In genomic region chr11:129279326-129280026, GRCh38 we compare ENCODE assay signal across 1 cellular context.
A peak's percentile ranks its signal among the peaks of the same experiment; 100 is the strongest.
TF ChIP-seq lines count a peak whose summit lies in the region.

No MANE protein-coding gene starts in this region.

TF ChIP-seq in WTC11, 78 proteins besides CTCF, POLR2A, EP300 and RAD21 (continued from another document and continues in another):
- TF ChIP-seq TP53 (CRISPR knock-in tag; IDR thresholded peaks at IDR 0.05) (no peak), GABPB1 (CRISPR knock-in tag; IDR thresholded peaks at IDR 0.05) (no peak; the same call in 1 of the 2 replicates), ETV6 (CRISPR knock-in tag; IDR thresholded peaks at IDR 0.05) (no peak; the same call in 1 of the 2 replicates), TCF7 (CRISPR knock-in tag; IDR thresholded peaks at IDR 0.05; ENCODE audit: low read depth) (no peak), GRHL2 (CRISPR knock-in tag; IDR thresholded peaks at IDR 0.05; ENCODE audit: insufficient replicate concordance, severe bottlenecking) (no peak), FOXP1 (CRISPR knock-in tag; IDR thresholded peaks at IDR 0.05; ENCODE audit: borderline replicate concordance) (peak; percentile 46; the same call in 1 of the 2 replicates), ZNF138 (CRISPR knock-in tag; conservative IDR thresholded peaks at IDR 0.05) (no peak), EMX1 (CRISPR knock-in tag; IDR thresholded peaks at IDR 0.05) (no peak), PRRX2 (CRISPR knock-in tag; IDR thresholded peaks at IDR 0.05) (no peak), MYBL2 (CRISPR knock-in tag; IDR thresholded peaks at IDR 0.05) (no peak), ATF1 (CRISPR knock-in tag; IDR thresholded peaks at IDR 0.05) (no peak), JAZF1 (CRISPR knock-in tag; IDR thresholded peaks at IDR 0.05) (no peak), TEAD1 (CRISPR knock-in tag; IDR thresholded peaks at IDR 0.05) (no peak), SMAD4 (CRISPR knock-in tag; IDR thresholded peaks at IDR 0.05) (no peak), FOXK1 (CRISPR knock-in tag; IDR thresholded peaks at IDR 0.05) (0 out of 2 replicates have a peak, but pooled peaks have one; percentile 58), ZBTB43 (CRISPR knock-in tag; IDR thresholded peaks at IDR 0.05) (no peak), ZNF317 (CRISPR knock-in tag; IDR thresholded peaks at IDR 0.05; ENCODE audit: borderline replicate concordance, low read depth) (no peak), NFE2L1 (CRISPR knock-in tag; IDR thresholded peaks at IDR 0.05) (no peak), ARID4B (CRISPR knock-in tag; IDR thresholded peaks at IDR 0.05; ENCODE audit: borderline replicate concordance) (peak; percentile 52; the same call in 1 of the 2 replicates), ZNF416 (CRISPR knock-in tag; IDR thresholded peaks at IDR 0.05) (no peak), KAT7 (CRISPR knock-in tag; IDR thresholded peaks at IDR 0.05; ENCODE audit: borderline replicate concordance) (peak; percentile 65; the same call in 1 of the 2 replicates), PRDM15 (CRISPR knock-in tag; IDR thresholded peaks at IDR 0.05) (no peak), ATF3 (CRISPR knock-in tag; conservative IDR thresholded peaks at IDR 0.05) (no peak), FOXP4 (CRISPR knock-in tag; IDR thresholded peaks at IDR 0.05) (peak; percentile 54; the same call in 1 of the 2 replicates), NR3C1 (CRISPR knock-in tag; conservative IDR thresholded peaks at IDR 0.05; ENCODE audit: low read depth) (no peak), NFATC4 (CRISPR knock-in tag; IDR thresholded peaks at IDR 0.05) (no peak), RELA (CRISPR knock-in tag; IDR thresholded peaks at IDR 0.05; ENCODE audit: borderline replicate concordance) (no peak), FOXJ3 (CRISPR knock-in tag; IDR thresholded peaks at IDR 0.05; ENCODE audit: borderline replicate concordance) (no peak), E2F4 (CRISPR knock-in tag; IDR thresholded peaks at IDR 0.05; ENCODE audit: borderline replicate concordance, low read depth) (no peak), JUN (CRISPR knock-in tag; IDR thresholded peaks at IDR 0.05) (no peak), CREB1 (CRISPR knock-in tag; IDR thresholded peaks at IDR 0.05) (no peak), SP1 (CRISPR knock-in tag; conservative IDR thresholded peaks at IDR 0.05) (peak; percentile 64), GTF2I (CRISPR knock-in tag; conservative IDR thresholded peaks at IDR 0.05) (no peak)
- TF ChIP-seq, protein P1, sequence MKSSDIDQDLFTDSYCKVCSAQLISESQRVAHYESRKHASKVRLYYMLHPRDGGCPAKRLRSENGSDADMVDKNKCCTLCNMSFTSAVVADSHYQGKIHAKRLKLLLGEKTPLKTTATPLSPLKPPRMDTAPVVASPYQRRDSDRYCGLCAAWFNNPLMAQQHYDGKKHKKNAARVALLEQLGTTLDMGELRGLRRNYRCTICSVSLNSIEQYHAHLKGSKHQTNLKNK (CRISPR knock-in tag; IDR thresholded peaks at IDR 0.05): no peak
- TF ChIP-seq, protein P2, sequence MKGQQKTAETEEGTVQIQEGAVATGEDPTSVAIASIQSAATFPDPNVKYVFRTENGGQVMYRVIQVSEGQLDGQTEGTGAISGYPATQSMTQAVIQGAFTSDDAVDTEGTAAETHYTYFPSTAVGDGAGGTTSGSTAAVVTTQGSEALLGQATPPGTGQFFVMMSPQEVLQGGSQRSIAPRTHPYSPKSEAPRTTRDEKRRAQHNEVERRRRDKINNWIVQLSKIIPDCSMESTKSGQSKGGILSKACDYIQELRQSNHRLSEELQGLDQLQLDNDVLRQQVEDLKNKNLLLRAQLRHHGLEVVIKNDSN (CRISPR knock-in tag; IDR thresholded peaks at IDR 0.05): 0 out of 2 replicates have a peak, but pooled peaks have one; percentile 14
- TF ChIP-seq, protein P3, sequence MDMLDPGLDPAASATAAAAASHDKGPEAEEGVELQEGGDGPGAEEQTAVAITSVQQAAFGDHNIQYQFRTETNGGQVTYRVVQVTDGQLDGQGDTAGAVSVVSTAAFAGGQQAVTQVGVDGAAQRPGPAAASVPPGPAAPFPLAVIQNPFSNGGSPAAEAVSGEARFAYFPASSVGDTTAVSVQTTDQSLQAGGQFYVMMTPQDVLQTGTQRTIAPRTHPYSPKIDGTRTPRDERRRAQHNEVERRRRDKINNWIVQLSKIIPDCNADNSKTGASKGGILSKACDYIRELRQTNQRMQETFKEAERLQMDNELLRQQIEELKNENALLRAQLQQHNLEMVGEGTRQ (CRISPR knock-in tag; IDR thresholded peaks at IDR 0.05): peak; percentile 53; the same call in 1 of the 2 replicates
- TF ChIP-seq, protein P4, sequence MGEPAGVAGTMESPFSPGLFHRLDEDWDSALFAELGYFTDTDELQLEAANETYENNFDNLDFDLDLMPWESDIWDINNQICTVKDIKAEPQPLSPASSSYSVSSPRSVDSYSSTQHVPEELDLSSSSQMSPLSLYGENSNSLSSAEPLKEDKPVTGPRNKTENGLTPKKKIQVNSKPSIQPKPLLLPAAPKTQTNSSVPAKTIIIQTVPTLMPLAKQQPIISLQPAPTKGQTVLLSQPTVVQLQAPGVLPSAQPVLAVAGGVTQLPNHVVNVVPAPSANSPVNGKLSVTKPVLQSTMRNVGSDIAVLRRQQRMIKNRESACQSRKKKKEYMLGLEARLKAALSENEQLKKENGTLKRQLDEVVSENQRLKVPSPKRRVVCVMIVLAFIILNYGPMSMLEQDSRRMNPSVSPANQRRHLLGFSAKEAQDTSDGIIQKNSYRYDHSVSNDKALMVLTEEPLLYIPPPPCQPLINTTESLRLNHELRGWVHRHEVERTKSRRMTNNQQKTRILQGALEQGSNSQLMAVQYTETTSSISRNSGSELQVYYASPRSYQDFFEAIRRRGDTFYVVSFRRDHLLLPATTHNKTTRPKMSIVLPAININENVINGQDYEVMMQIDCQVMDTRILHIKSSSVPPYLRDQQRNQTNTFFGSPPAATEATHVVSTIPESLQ (CRISPR knock-in tag; IDR thresholded peaks at IDR 0.05): no peak
- TF ChIP-seq, protein P5, sequence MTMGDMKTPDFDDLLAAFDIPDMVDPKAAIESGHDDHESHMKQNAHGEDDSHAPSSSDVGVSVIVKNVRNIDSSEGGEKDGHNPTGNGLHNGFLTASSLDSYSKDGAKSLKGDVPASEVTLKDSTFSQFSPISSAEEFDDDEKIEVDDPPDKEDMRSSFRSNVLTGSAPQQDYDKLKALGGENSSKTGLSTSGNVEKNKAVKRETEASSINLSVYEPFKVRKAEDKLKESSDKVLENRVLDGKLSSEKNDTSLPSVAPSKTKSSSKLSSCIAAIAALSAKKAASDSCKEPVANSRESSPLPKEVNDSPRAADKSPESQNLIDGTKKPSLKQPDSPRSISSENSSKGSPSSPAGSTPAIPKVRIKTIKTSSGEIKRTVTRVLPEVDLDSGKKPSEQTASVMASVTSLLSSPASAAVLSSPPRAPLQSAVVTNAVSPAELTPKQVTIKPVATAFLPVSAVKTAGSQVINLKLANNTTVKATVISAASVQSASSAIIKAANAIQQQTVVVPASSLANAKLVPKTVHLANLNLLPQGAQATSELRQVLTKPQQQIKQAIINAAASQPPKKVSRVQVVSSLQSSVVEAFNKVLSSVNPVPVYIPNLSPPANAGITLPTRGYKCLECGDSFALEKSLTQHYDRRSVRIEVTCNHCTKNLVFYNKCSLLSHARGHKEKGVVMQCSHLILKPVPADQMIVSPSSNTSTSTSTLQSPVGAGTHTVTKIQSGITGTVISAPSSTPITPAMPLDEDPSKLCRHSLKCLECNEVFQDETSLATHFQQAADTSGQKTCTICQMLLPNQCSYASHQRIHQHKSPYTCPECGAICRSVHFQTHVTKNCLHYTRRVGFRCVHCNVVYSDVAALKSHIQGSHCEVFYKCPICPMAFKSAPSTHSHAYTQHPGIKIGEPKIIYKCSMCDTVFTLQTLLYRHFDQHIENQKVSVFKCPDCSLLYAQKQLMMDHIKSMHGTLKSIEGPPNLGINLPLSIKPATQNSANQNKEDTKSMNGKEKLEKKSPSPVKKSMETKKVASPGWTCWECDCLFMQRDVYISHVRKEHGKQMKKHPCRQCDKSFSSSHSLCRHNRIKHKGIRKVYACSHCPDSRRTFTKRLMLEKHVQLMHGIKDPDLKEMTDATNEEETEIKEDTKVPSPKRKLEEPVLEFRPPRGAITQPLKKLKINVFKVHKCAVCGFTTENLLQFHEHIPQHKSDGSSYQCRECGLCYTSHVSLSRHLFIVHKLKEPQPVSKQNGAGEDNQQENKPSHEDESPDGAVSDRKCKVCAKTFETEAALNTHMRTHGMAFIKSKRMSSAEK (CRISPR knock-in tag; IDR thresholded peaks at IDR 0.05; ENCODE audit: borderline replicate concordance): no peak
